ENCODE assay signal across 8 cellular contexts in the genomic region with DNA sequence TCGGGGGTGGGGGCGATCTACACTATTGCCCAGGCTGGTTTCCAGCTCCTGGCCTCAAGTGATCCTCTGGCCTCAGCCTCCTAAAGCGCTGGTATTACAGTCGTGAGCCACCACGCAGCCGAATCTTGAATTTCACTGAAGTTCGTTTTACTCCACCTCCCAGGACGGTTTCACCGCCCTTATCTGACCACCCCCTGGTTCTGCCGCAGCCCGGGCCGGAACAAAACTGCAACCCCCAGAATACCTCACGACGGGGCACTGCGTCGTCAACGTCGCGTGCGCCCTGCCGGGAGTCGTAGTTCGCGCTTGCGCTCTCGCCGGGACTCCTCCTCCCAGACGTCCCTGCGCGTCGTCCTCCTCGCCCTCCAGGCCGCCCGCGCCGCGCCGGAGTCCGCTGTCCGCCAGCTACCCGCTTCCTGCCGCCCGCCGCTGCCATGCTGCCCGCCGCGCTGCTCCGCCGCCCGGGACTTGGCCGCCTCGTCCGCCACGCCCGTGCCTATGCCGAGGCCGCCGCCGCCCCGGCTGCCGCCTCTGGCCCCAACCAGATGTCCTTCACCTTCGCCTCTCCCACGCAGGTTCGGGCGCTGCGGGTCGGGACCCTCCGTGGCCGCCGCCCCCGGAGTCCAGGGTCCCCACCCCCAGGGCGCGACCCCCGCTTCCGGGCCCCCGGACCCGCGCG. TPM values are rescaled to one million over a fixed set of nuclear protein-coding genes. Genes with fewer than 3 reads are reported as not detected.
DNase-seq lines count a peak whose midpoint lies in the region; ATAC-seq and TF ChIP-seq lines count a peak whose summit lies in the region.

A gene (plus strand): TSS at position 335 of the 679 bp plus-strand sequence. CDS start 100 bp downstream, at position 435.

- H3K36me3 ChIP-seq in CD8-positive, alpha-beta T cell (ENCODE audit: insufficient read depth, low read length) = no peaks in the 10 kb centered on the region
- H3K36me3 ChIP-seq in PC-9 (ENCODE audit: low read depth) = no peaks in the 10 kb centered on the region

- peak within 1 kb of the TSS; percentile 78 for H3K4me2 ChIP-seq in PC-9

- in situ Hi-C loops in KBM-7 (cut with MboI; ENCODE audit: low pct_unique_long_range_greater_than_20kb, low sequenced_read_pairs) = no loop called here

- peaks cover 58% of the 10 kb centered on the region for H3K4me1 ChIP-seq in CD8-positive, alpha-beta T cell (ENCODE audit: insufficient read depth, low read length)
- H3K4me1 ChIP-seq in PC-9 (replicated peaks; ENCODE audit: insufficient read depth) (peaks cover 25% of the 10 kb centered on the region), mononuclear cell (ENCODE audit: insufficient read depth, low read length) (peaks cover 62% of the 10 kb centered on the region)

- H3K9me2 ChIP-seq in PC-9 (ENCODE audit: insufficient read depth) = no peaks in the 10 kb centered on the region

- no peaks in the 10 kb centered on the region for H3K9me3 ChIP-seq in CD8-positive, alpha-beta T cell (ENCODE audit: low read length)
- H3K9me3 ChIP-seq in PC-9 (ENCODE audit: insufficient read depth, low read depth) (no peaks in the 10 kb centered on the region), mononuclear cell (ENCODE audit: low read depth, low read length) (no peaks in the 10 kb centered on the region)

- H3K79me2 ChIP-seq in PC-9 (ENCODE audit: low read depth) = peaks cover 9% of the 10 kb centered on the region

- peaks cover 2% of the 10 kb centered on the region for H3K36me3 Mint-ChIP-seq in CD8-positive, alpha-beta T cell

- no peaks in the 10 kb centered on the region for H3K9me3 Mint-ChIP-seq in CD8-positive, alpha-beta T cell

- H3K4me3 ChIP-seq in CD8-positive, alpha-beta T cell (ENCODE audit: low read depth, low read length) = peak within 1 kb of the TSS; percentile 71
- H3K4me3 ChIP-seq in PC-9 (peak within 1 kb of the TSS; percentile 73), epithelial cell of esophagus (ENCODE audit: low read length) (peak within 1 kb of the TSS; percentile 67), mononuclear cell (ENCODE audit: low read length) (peak within 1 kb of the TSS; percentile 57)

- peak; percentile 78 to 96 (median 91) for DNase-seq in CD8-positive, alpha-beta T cell
- DNase-seq in KBM-7 (peak; percentile 93), PC-9 (peak; percentile 74 to 83), activated T-cell treated with anti-CD3 and anti-CD28 coated beads for 4 hours (peak; percentile 81), epithelial cell of esophagus (ENCODE audit: low read depth) (peak; percentile 94)
- peak; percentile 90 to 96 for DNase-seq in stimulated activated CD8-positive, alpha-beta memory T cell treated with anti-CD3 and anti-CD28 coated beads, Interleukin-2, amount 100 ng/mL, for 48 hours (ENCODE audit: low read depth in 2 of 2)

- TF ChIP-seq CTCF in CD8-positive, alpha-beta T cell (IDR thresholded peaks at IDR 0.05) = no peak
- no peak for TF ChIP-seq CTCF in PC-9 (conservative IDR thresholded peaks at IDR 0.05)
- no peak for TF ChIP-seq CTCF in epithelial cell of esophagus (IDR thresholded peaks at IDR 0.05; ENCODE audit: insufficient read depth, low read depth, low read length, missing control alignments)

- CTCF ChIA-PET in CD8-positive, alpha-beta T cell (lab: Charles Lee) = interaction anchor here (0.7 to 9.7 kb wide), 7 partner anchors 12 to 320 kb away, joined by 3 to 498 read pairs (median 5); a partner anchor contains a TSS
- CTCF ChIA-PET in PC-9 (lab: Charles Lee) = interaction anchor here (0.7 kb wide), 1 partner anchor 128 kb away, joined by 7 read pairs; no protein-coding TSS in a partner anchor

- H3K27ac ChIP-seq in CD8-positive, alpha-beta T cell (ENCODE audit: low read depth, low read length) = peak within 1 kb of the TSS; percentile 12
- no peak within 1 kb of the TSS for H3K27ac ChIP-seq in PC-9

- peaks cover 27% of the 10 kb centered on the region; the same call in 1 of the 2 replicates for H3F3A ChIP-seq in PC-9 (ENCODE audit: insufficient read depth, low read depth)

- ATAC-seq in CD8-positive, alpha-beta T cell = peak; percentile 60
- peak; percentile 51 for ATAC-seq in GM21423 (IDR thresholded peaks at IDR 0.05; ENCODE audit: unreplicated experiment)

- H3K4me1 Mint-ChIP-seq in CD8-positive, alpha-beta T cell (ENCODE audit: low read depth) = peaks cover 42% of the 10 kb centered on the region

- peak within 1 kb of the TSS; percentile 70 for H2AFZ ChIP-seq in PC-9

- peak within 1 kb of the TSS; percentile 90 for H3K27ac Mint-ChIP-seq in CD8-positive, alpha-beta T cell

- intact Hi-C loops in CD8-positive, alpha-beta T cell (cut with DNase I, micrococcal nuclease) = loop anchor here (1.0 to 10.0 kb wide), 9 partner anchors 36 to 377 kb away; a partner anchor contains a TSS
- intact Hi-C loops in PC-9 (cut with micrococcal nuclease; ENCODE audit: unreplicated experiment) = no loop called here

- H3K27me3 Mint-ChIP-seq in CD8-positive, alpha-beta T cell (ENCODE audit: low read depth) = peaks cover 6% of the 10 kb centered on the region

- POLR2A ChIA-PET in CD8-positive, alpha-beta T cell (lab: Charles Lee) = interaction anchor here (0.8 to 7.5 kb wide), 3 partner anchors 26 to 151 kb away, joined by 3 to 271 read pairs (median 4); a partner anchor contains a TSS
- POLR2A ChIA-PET in PC-9 (lab: Charles Lee; ENCODE audit: unreplicated experiment) = interaction anchor here (0.5 to 0.7 kb wide), 2 partner anchors 9 to 24 kb away, joined by 3 to 5 read pairs; no protein-coding TSS in a partner anchor

- no peaks in the 10 kb centered on the region for H4K20me1 ChIP-seq in PC-9 (ENCODE audit: insufficient read depth)

- no TSS peak for BruUV-seq in PC-9 (replicated peaks; lab: Mats Ljungman, UMichigan)

- peak within 1 kb of the TSS; percentile 88 for H3K4me3 Mint-ChIP-seq in CD8-positive, alpha-beta T cell

- no peaks in the 10 kb centered on the region for H3K27me3 ChIP-seq in CD8-positive, alpha-beta T cell (ENCODE audit: insufficient read depth, low read length)
- H3K27me3 ChIP-seq in PC-9 (ENCODE audit: insufficient read depth, low read depth) (no peaks in the 10 kb centered on the region), mononuclear cell (ENCODE audit: insufficient read depth, low read length) (peaks cover 11% of the 10 kb centered on the region)

RNA-seq across cellular contexts. Expression of the gene that starts here (rescaled TPM):
- total RNA-seq in CD8-positive, alpha-beta T cell = 10 to 100 TPM; 86.2 to 96.3 TPM
- total RNA-seq in PC-9 (2021) = 157 and 214 TPM in 2 replicates
- 10.4 TPM for total RNA-seq in mononuclear cell
